19 cellular contexts compared by ENCODE assay signal in the genomic region with DNA sequence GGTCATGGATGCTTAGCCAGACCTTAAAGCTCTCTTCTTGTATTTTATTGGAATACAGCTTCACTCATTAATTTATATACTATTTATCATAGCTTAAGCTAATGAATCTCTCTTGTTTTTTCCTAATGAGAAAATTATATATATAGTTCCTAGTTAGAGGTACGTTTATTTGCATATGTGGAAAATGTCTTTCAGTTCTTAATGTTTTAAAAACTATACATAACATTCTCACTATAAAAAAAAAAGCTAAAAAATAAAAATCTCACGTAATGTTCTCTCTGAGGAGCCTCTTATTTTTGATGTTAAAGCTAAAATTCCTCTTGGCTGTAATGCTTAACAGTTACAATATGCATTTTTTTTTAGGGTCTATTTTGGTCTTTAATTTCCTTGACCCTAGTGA.
"Had no signal": no experiment of that assay in that cellular context is flagged by ENCODE, and none has a peak within 500 bp of the region (broad histone marks: within the 10 kb centered on the region; RNA-seq: fewer than 3 reads in every experiment).

No MANE protein-coding gene starts in this region.

- H3K27me3 Mint-ChIP-seq: activated CD8-positive, alpha-beta memory T cell treated with anti-CD3 and anti-CD28 coated beads, Interleukin-2, amount 10 ng/mL, durations not matched to agents 7 days and 5 days; effector memory CD8-positive, alpha-beta T cell; T-cell had no signal

- ATAC-seq: activated CD8-positive, alpha-beta memory T cell treated with anti-CD3 and anti-CD28 coated beads, Interleukin-2, amount 10 ng/mL, durations not matched to agents 7 days and 5 days; effector memory CD8-positive, alpha-beta T cell; left colon; lower lobe of right lung; sciatic nerve; stimulated activated effector memory CD8-positive, alpha-beta T cell treated with anti-CD3 and anti-CD28 coated beads, Interleukin-12 subunit alpha, Interleukin-12 subunit beta, amount 100 ng/mL, for 72 hours; T-cell had no signal

- H3K27ac ChIP-seq: esophagus squamous epithelium, lower lobe of right lung, stomach, vagina, VCaP had no signal

- H3K4me3 Mint-ChIP-seq: activated CD8-positive, alpha-beta memory T cell treated with anti-CD3 and anti-CD28 coated beads, Interleukin-2, amount 10 ng/mL, durations not matched to agents 7 days and 5 days; effector memory CD8-positive, alpha-beta T cell; nephron progenitor cell; stimulated activated effector memory CD8-positive, alpha-beta T cell treated with anti-CD3 and anti-CD28 coated beads, Interleukin-12 subunit alpha, Interleukin-12 subunit beta, amount 100 ng/mL, for 72 hours; T-cell had no signal

- H3K9me3 Mint-ChIP-seq: effector memory CD8-positive, alpha-beta T cell; nephron progenitor cell; stimulated activated effector memory CD8-positive, alpha-beta T cell treated with anti-CD3 and anti-CD28 coated beads, Interleukin-12 subunit alpha, Interleukin-12 subunit beta, amount 100 ng/mL, for 72 hours; T-cell had no signal

- DNase-seq: activated CD4-positive, alpha-beta T cell treated with anti-CD3 and anti-CD28 coated beads for 1 hour; activated CD8-positive, alpha-beta memory T cell treated with anti-CD3 and anti-CD28 coated beads, Interleukin-2, amount 10 ng/mL, durations not matched to agents 7 days and 5 days; activated naive CD4-positive, alpha-beta T cell treated with anti-CD3 and anti-CD28 coated beads, Interleukin-2, amount 50 U/mL, for 16 hours; amniotic stem cell; effector memory CD8-positive, alpha-beta T cell; esophagus squamous epithelium; left colon; lower lobe of right lung; nephron progenitor cell; nucleus accumbens; stimulated activated CD4-positive, alpha-beta T cell treated with anti-CD3 and anti-CD28 coated beads, Interleukin-4, amount 100 ng/mL, for 24 hours; stomach; T-cell; trophoblast cell had no signal

- H3K27me3 ChIP-seq: esophagus squamous epithelium, stomach, vagina had no signal

- H3K4me3 ChIP-seq: esophagus squamous epithelium, lower lobe of right lung, smooth muscle cell, stomach, vagina had no signal

- H3K9me3 ChIP-seq: esophagus squamous epithelium, lower lobe of right lung, stomach, vagina had no signal

- H3K4me2 ChIP-seq: smooth muscle cell had no signal

- H3K27ac Mint-ChIP-seq: nephron progenitor cell; stimulated activated effector memory CD8-positive, alpha-beta T cell treated with anti-CD3 and anti-CD28 coated beads, Interleukin-12 subunit alpha, Interleukin-12 subunit beta, amount 100 ng/mL, for 72 hours had no signal
